ENCODE assay signal across 1 cellular context in the genomic region with DNA sequence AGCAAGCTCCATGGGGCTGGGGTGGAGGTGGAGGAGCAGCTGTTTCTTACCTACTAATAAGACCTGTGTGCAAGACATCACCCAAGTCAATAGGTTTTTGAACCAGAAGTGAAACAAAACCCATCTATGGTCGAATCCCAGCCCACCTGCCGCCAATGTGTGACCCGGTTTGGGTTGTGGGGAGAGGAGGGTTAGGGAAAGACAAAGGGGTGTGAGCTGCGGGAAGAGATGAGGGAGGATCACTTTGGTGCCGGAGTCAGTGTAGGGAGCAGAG.
TF ChIP-seq lines count a peak whose summit lies in the region.

No MANE protein-coding gene starts in this region.

TF ChIP-seq in IMR-90, 13 proteins besides CTCF, POLR2A, EP300 and RAD21 (continued from another document):
- TF ChIP-seq, protein P1, sequence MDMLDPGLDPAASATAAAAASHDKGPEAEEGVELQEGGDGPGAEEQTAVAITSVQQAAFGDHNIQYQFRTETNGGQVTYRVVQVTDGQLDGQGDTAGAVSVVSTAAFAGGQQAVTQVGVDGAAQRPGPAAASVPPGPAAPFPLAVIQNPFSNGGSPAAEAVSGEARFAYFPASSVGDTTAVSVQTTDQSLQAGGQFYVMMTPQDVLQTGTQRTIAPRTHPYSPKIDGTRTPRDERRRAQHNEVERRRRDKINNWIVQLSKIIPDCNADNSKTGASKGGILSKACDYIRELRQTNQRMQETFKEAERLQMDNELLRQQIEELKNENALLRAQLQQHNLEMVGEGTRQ (IDR thresholded peaks at IDR 0.05; ENCODE audit: low read depth, low read length), result no peak
TF ChIP-seq in IMR-90: peak in this region for 0.
